Comparison of ENCODE assay signal across 1 cellular context in the genomic region with DNA sequence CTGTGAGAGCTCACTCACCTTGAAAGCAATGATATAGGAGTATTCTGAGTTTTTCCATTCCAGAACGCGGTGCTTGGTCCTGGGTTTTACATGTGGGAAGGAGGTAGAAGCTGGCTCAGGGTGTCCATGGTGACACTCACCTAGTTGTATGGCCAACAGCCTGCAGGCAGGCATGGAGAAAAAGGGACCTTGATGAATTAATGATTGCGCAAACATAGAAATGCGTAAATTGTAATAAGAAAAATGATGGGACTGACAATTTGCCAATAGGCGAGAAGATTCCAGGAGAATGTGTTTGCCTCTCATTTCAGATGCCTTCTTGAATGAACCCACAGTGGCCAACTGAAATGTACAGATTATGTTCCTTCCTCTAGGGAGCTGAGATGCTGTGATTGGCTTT.
TF ChIP-seq lines count a peak whose summit lies in the region.

No MANE protein-coding gene starts in this region.

TF ChIP-seq in HepG2, 621 proteins besides CTCF, POLR2A, EP300 and RAD21:
- TF ChIP-seq CEBPB (IDR thresholded peaks at IDR 0.05; ENCODE audit: borderline replicate concordance, low read depth, low read length): peak; percentile 58
- TF ChIP-seq SIX1 (CRISPR knock-in tag; IDR thresholded peaks at IDR 0.05; ENCODE audit: borderline replicate concordance): no peak
- no peak for TF ChIP-seq DMAP1 (CRISPR knock-in tag; IDR thresholded peaks at IDR 0.05)
- no peak for TF ChIP-seq KLF11 (CRISPR knock-in tag; IDR thresholded peaks at IDR 0.05)
TF ChIP-seq in HepG2: peak in this region for 1.
